8 cellular contexts compared by ENCODE assay signal in the genomic region with DNA sequence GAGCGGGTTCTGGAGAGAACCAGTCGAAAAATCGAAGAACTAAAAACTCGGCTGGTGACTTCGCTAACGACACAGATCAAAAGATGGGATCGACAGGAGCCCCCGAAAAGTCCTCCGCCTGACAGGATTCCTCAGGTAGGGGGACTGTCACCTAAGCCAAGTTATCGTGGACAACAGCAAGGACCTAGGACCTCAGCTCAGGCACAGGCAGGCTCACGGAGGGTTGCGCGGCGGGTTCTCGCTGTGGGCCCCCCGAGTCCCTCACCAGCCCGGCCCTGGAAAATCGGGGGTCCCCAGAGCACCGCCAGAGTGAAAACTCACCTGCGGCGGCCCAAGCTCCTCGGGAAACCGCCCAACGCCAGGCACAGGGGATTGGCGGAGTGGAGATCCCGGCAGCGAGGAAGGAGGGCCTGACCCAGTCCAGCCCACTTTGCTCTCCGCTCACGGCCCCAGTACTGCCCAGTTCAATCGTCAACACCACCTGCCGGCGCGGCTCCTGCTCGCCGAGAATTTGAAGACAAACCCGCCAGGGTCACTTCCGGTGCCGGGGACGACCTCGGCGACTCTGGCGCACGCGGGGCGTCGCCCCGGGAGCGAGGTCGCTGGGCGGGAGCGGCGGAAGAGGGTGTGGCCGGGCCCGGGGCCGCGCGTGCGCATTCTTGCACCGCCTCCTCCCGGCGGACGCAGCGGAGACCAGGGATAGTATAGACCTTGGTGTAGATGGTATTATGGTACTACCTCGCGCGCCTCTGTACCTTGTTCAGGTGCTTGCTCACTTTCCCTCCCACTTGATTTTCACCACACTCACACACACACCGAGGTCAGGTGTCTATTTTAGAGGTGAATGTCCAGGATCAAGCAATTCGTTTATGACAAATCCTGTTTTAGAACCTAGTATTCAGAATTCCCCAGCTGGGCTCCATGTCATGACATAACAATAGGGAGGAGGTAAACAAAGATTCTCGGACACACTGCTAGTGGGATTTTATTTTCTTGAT. TPM values are rescaled to one million over a fixed set of nuclear protein-coding genes. Genes with fewer than 3 reads are reported as not detected.
DNase-seq lines count a peak whose midpoint lies in the region; ATAC-seq and TF ChIP-seq lines count a peak whose summit lies in the region.

KATNA1 (minus strand) TSS at position 567 of the 998 bp plus-strand sequence. CDS start 10,167 bp downstream, outside the sequence.

- DNase-seq in DMS153 (lab: John Stamatoyannopoulos, UW) (peak; percentile 88), OCI-M1 (lab: John Stamatoyannopoulos, UW) (peak; percentile 97), activated T-cell treated with anti-CD3 and anti-CD28 coated beads for 48 hours (ENCODE audit: low read depth) (peak; percentile 92), epithelial cell of proximal tubule (ENCODE audit: low read depth) (peak; percentile 27), mucosa of gallbladder (ENCODE audit: low spot score) (peak; percentile 84)
- peak; percentile 80 for DNase-seq in stimulated activated CD8-positive, alpha-beta memory T cell treated with anti-CD3 and anti-CD28 coated beads, Interleukin-4, amount 100 ng/mL, for 24 hours (ENCODE audit: low read depth)

- no peaks in the 10 kb centered on the region for H3K27me3 Mint-ChIP-seq in IgD-negative memory B cell

- peak; percentile 82 for ATAC-seq in GM21576 (IDR thresholded peaks at IDR 0.05; ENCODE audit: unreplicated experiment)

- peaks cover 11 to 32% (median 22%) of the 10 kb centered on the region in 3 donors for H3K4me1 Mint-ChIP-seq in IgD-negative memory B cell

- peaks cover 3% of the 10 kb centered on the region for H3K36me3 Mint-ChIP-seq in IgD-negative memory B cell

- no peaks in the 10 kb centered on the region for H3K9me3 Mint-ChIP-seq in IgD-negative memory B cell

- peak within 1 kb of the TSS; percentile 81 to 93 (median 92) for H3K27ac Mint-ChIP-seq in IgD-negative memory B cell

- no peak for TF ChIP-seq CTCF in epithelial cell of proximal tubule (conservative IDR thresholded peaks at IDR 0.05; ENCODE audit: low read depth, low read length)

- peak within 1 kb of the TSS; percentile 90 to 96 (median 93) for H3K4me3 Mint-ChIP-seq in IgD-negative memory B cell

- peak within 1 kb of the TSS; percentile 90 for H3K4me3 ChIP-seq in epithelial cell of proximal tubule (ENCODE audit: low read depth, low read length)

RNA-seq across cellular contexts. Expression of gene KATNA1, which starts in this region (rescaled TPM):
- 21.8 TPM for polyA plus RNA-seq in IgD-negative memory B cell
- 16.3 and 17.7 TPM in 2 replicates for total RNA-seq in epithelial cell of proximal tubule
- 8.5 TPM for total RNA-seq in mucosa of gallbladder

Comparison
In these comparisons a context has a peak if more than half of its experiments do, and no peak if none do; other contexts are left out.
1. Peak in every context shown above with its lines: DNase-seq, ATAC-seq and H3K4me3 ChIP-seq.
2. DNase-seq: peak in every context shown above with its lines; median percentile 97 in OCI-M1; 92 in activated T-cell treated with anti-CD3 and anti-CD28 coated beads for 48 hours; 88 in DMS153; 84 in mucosa of gallbladder; 80 in stimulated activated CD8-positive, alpha-beta memory T cell treated with anti-CD3 and anti-CD28 coated beads, Interleukin-4, amount 100 ng/mL, for 24 hours; 27 in epithelial cell of proximal tubule.